In genomic region chr19:38389957-38390924, GRCh38 we compare ENCODE assay signal across 15 cellular contexts. TPM values are rescaled to one million over a fixed set of nuclear protein-coding genes. Genes with fewer than 3 reads are reported as not detected.
A peak's percentile ranks its signal among the peaks of the same experiment; 100 is the strongest.
DNase-seq lines count a peak whose midpoint lies in the region; ATAC-seq and TF ChIP-seq lines count a peak whose summit lies in the region.
"Had no signal": no experiment of that assay in that cellular context is flagged by ENCODE, and none has a peak within 500 bp of the region (broad histone marks: within the 10 kb centered on the region; RNA-seq: fewer than 3 reads in every experiment).

No MANE protein-coding gene starts in this region.

- TF ChIP-seq CTCF in HFF-Myc (IDR thresholded peaks at IDR 0.05; ENCODE audit: low read depth, low read length, missing control alignments) (no peak), choroid plexus epithelial cell (conservative IDR thresholded peaks at IDR 0.05; ENCODE audit: low read depth, low read length) (no peak), mesothelial cell of epicardium (IDR thresholded peaks at IDR 0.05; ENCODE audit: unreplicated experiment) (no peak)

- H3K4me3 ChIP-seq in ACC112 (ENCODE audit: low read depth, low read length) (peak overlapping the region; percentile 88), HFF-Myc (replicated peaks; ENCODE audit: low read depth, low read length) (peak overlapping the region; percentile 79), choroid plexus epithelial cell (ENCODE audit: low read depth, low read length) (peak overlapping the region; percentile 17)

- H3K27ac Mint-ChIP-seq in mesothelial cell of epicardium, result no peak overlapping the region

- H3K36me3 ChIP-seq in ACC112 (ENCODE audit: insufficient read depth, low read length), result peaks cover 13% of the 10 kb centered on the region; the same call in 1 of the 2 replicates
- H3K36me3 ChIP-seq: adrenal gland, HAP-1 had no signal

- H3K9me3 Mint-ChIP-seq in mesothelial cell of epicardium, result peaks cover 8% of the 10 kb centered on the region

- DNase-seq in HFF-Myc (ENCODE audit: extremely low read depth, low read depth) (no peak), choroid plexus epithelial cell (ENCODE audit: low read depth) (no peak), mesothelial cell of epicardium (ENCODE audit: low spot score in 2 of 2, unreplicated experiment in 2 of 2) (no peak), COR-L47 (lab: John Stamatoyannopoulos, UW) (no peak)
- no peak for DNase-seq in activated naive CD4-positive, alpha-beta T cell (lab: John Stamatoyannopoulos, UW)
- no peak for DNase-seq in activated effector memory CD4-positive, alpha-beta T cell treated with Interleukin-2 at 50 U/mL for 16 hours
- DNase-seq: NCI-H524 had no signal

- peaks cover 11% of the 10 kb centered on the region for H3K79me2 ChIP-seq in ACC112 (ENCODE audit: control insufficient read depth, insufficient read depth, low read length, unreplicated experiment)

- H3K27me3 Mint-ChIP-seq in mesothelial cell of epicardium (ENCODE audit: low read depth), result peaks cover 24% of the 10 kb centered on the region

- H3K36me3 Mint-ChIP-seq in mesothelial cell of epicardium, result peaks cover 20% of the 10 kb centered on the region

- no peak overlapping the region for H2AFZ ChIP-seq in ACC112 (ENCODE audit: low read length, unreplicated experiment)

- ATAC-seq in HG03039 (IDR thresholded peaks at IDR 0.05; ENCODE audit: unreplicated experiment), result no peak

- peaks cover 23% of the 10 kb centered on the region for H3K4me1 ChIP-seq in ACC112 (ENCODE audit: control insufficient read depth, insufficient read depth, low read length, unreplicated experiment)

- peak overlapping the region; percentile 36 for H3K4me3 Mint-ChIP-seq in mesothelial cell of epicardium

- no peaks in the 10 kb centered on the region for H3K27me3 ChIP-seq in ACC112 (ENCODE audit: insufficient read depth, low read length)
- H3K27me3 ChIP-seq: MG63 had no signal

- H3K4me1 Mint-ChIP-seq in mesothelial cell of epicardium, result peaks cover 16% of the 10 kb centered on the region

- peak overlapping the region; percentile 86 for H3K27ac ChIP-seq in ACC112 (ENCODE audit: low read depth, low read length)
- H3K27ac ChIP-seq: SK-N-MC had no signal

RNA-seq across cellular contexts. Expression of gene SPRED3, which starts 1.7 kb away (rescaled TPM):
- 6.7 to 7.1 TPM (median 7.0 TPM) in 3 replicates for total RNA-seq in mesothelial cell of epicardium
- total RNA-seq: skeletal muscle tissue had no signal

RNA-seq across cellular contexts. Expression of gene GGN, which starts 2.4 kb away (rescaled TPM):
- 1.3 to 2.4 TPM (median 2.0 TPM) in 3 replicates for total RNA-seq in mesothelial cell of epicardium
- total RNA-seq: liver, skeletal muscle tissue had no signal

RNA-seq across cellular contexts. Expression of gene FAM98C, which starts 12.7 kb away (rescaled TPM):
- total RNA-seq in mesothelial cell of epicardium, result 17.9 to 20.6 TPM (median 18.8 TPM) in 3 replicates

RNA-seq across cellular contexts. Expression of gene PSMD8, which starts 15.9 kb away (rescaled TPM):
- total RNA-seq in mesothelial cell of epicardium, result 131 to 144 TPM (median 135 TPM) in 3 replicates

RNA-seq across cellular contexts. Expression of gene RASGRP4, which starts 35.8 kb away (rescaled TPM):
- 1.1 to 1.7 TPM (median 1.2 TPM) in 3 replicates for total RNA-seq in mesothelial cell of epicardium

Comparison
In these comparisons a context has a peak if more than half of its experiments do, and no peak if none do; other contexts are left out.
1. H3K4me3 ChIP-seq: peak in every context shown above with its lines; median percentile 88 in ACC112; 79 in HFF-Myc; 17 in choroid plexus epithelial cell.